ENCODE assay signal across 21 cellular contexts in genomic region chr1:61748566-61748965, GRCh38. TPM values are rescaled to one million over a fixed set of nuclear protein-coding genes. Genes with fewer than 3 reads are reported as not detected.
DNase-seq lines count a peak whose midpoint lies in the region; ATAC-seq, FAIRE-seq and TF ChIP-seq lines count a peak whose summit lies in the region.
"Had no signal": no experiment of that assay in that cellular context is flagged by ENCODE, and none has a peak within 500 bp of the region (broad histone marks: within the 10 kb centered on the region; RNA-seq: fewer than 3 reads in every experiment).

No MANE protein-coding gene starts in this region.

- H3K9me3 ChIP-seq in left ventricle myocardium inferior (replicated peaks) = no peaks in the 10 kb centered on the region
- H3K9me3 ChIP-seq: BLaER1 treated with 17β-estradiol and CSF1 and Interleukin-3, amounts not matched to agents 10 nM and 100 nM had no signal

- no peak overlapping the region for H3K4me3 Mint-ChIP-seq in progenitor cell of endocrine pancreas (ENCODE audit: low read depth)
- H3K4me3 Mint-ChIP-seq: B cell; CD8-positive, alpha-beta T cell; HFFc6 had no signal

- no peaks in the 10 kb centered on the region for H3K27me3 ChIP-seq in left ventricle myocardium inferior (ENCODE audit: low read depth)

- DNase-seq in Caki2 (ENCODE audit: low read depth) (peak; percentile 80), RCC 7860 (ENCODE audit: low spot score) (no peak), left kidney (ENCODE audit: low read depth, low spot score) (peak; percentile 33), progenitor cell of endocrine pancreas (ENCODE audit: low spot score, unreplicated experiment) (no peak), hepatic stellate cell (ENCODE audit: low spot score) (no peak), DMS79 treated with DMSO at 0.1 percent for 48 hours (lab: John Stamatoyannopoulos, UW) (no peak), left ventricle myocardium inferior (no peak)
- DNase-seq: 8988T; CD8-positive, alpha-beta T cell; COR-L47; DMS153; DMS79; GF-D8; GOT3; H7; HFFc6 had no signal

- no peaks in the 10 kb centered on the region for H3K9me3 Mint-ChIP-seq in progenitor cell of endocrine pancreas (ENCODE audit: low read depth)
- H3K9me3 Mint-ChIP-seq: CD8-positive, alpha-beta T cell; HFFc6 had no signal

- H3K4me1 ChIP-seq in left ventricle myocardium inferior = peaks cover 10% of the 10 kb centered on the region
- H3K4me1 ChIP-seq: BLaER1 treated with 17β-estradiol and CSF1 and Interleukin-3, amounts not matched to agents 10 nM and 100 nM had no signal

- H3K27me3 Mint-ChIP-seq in progenitor cell of endocrine pancreas = no peaks in the 10 kb centered on the region
- H3K27me3 Mint-ChIP-seq: B cell had no signal

- FAIRE-seq in RCC 7860 (lab: Jason Lieb, UNC) = peak; percentile 83

- in situ Hi-C loops in Caki2 (cut with HindIII; ENCODE audit: low pct_unique_long_range_greater_than_20kb, low sequenced_read_pairs) = no loop called here

- H3K4me1 Mint-ChIP-seq in progenitor cell of endocrine pancreas (ENCODE audit: low read depth) = peaks cover 32% of the 10 kb centered on the region
- H3K4me1 Mint-ChIP-seq: B cell had no signal

- no peaks in the 10 kb centered on the region for H3K36me3 ChIP-seq in left ventricle myocardium inferior
- H3K36me3 ChIP-seq: BLaER1 treated with 17β-estradiol and CSF1 and Interleukin-3, amounts not matched to agents 10 nM and 100 nM had no signal

- no peak for ATAC-seq in HG03520 (IDR thresholded peaks at IDR 0.05; ENCODE audit: unreplicated experiment)
- ATAC-seq: CD8-positive, alpha-beta T cell; HCT116 had no signal

- intact Hi-C loops in left ventricle myocardium inferior (cut with micrococcal nuclease) = no loop called here

- TF ChIP-seq CTCF in progenitor cell of endocrine pancreas (IDR thresholded peaks at IDR 0.05; ENCODE audit: unreplicated experiment) (no peak), left ventricle myocardium inferior (IDR thresholded peaks at IDR 0.05; ENCODE audit: borderline replicate concordance) (no peak)

- H3K36me3 Mint-ChIP-seq in progenitor cell of endocrine pancreas (ENCODE audit: insufficient read depth) = peaks cover 14% of the 10 kb centered on the region

- H3K4me3 ChIP-seq in left ventricle myocardium inferior = no peak overlapping the region
- H3K4me3 ChIP-seq: BLaER1 treated with 17β-estradiol and CSF1 and Interleukin-3, amounts not matched to agents 10 nM and 100 nM had no signal

- H3K27ac Mint-ChIP-seq in progenitor cell of endocrine pancreas = peak overlapping the region; percentile 69
- H3K27ac Mint-ChIP-seq: B cell; CD8-positive, alpha-beta T cell; HFFc6 had no signal

- H3K27ac ChIP-seq in left ventricle myocardium inferior (replicated peaks) = no peak overlapping the region
- H3K27ac ChIP-seq: BLaER1 treated with 17β-estradiol and CSF1 and Interleukin-3, amounts not matched to agents 10 nM and 100 nM; HL-60 had no signal

RNA-seq across cellular contexts. Expression of gene PATJ, which starts 6.3 kb away (rescaled TPM):
- total RNA-seq in Caki2 (2014; rRNA removed; shearing (Covaris generic); ENCODE audit: low replicate concordance) = 40.0 and 55.1 TPM in 2 replicates
- total RNA-seq in progenitor cell of endocrine pancreas = 122 and 126 TPM in 2 replicates
- 166 TPM for total RNA-seq in left ventricle myocardium inferior

RNA-seq across cellular contexts. Expression of gene TM2D1, which starts 23.6 kb away (rescaled TPM):
- 64.7 and 67.1 TPM in 2 replicates for total RNA-seq in Caki2 (2014; rRNA removed; shearing (Covaris generic); ENCODE audit: low replicate concordance)
- 36.7 and 37.7 TPM in 2 replicates for total RNA-seq in progenitor cell of endocrine pancreas
- total RNA-seq in left ventricle myocardium inferior = 30.7 TPM

Comparison
In these comparisons a context has a peak if more than half of its experiments do, and no peak if none do; other contexts are left out.
1. DNase-seq: peak in Caki2 (single experiment) and left kidney (single experiment); none in RCC 7860 (single experiment), progenitor cell of endocrine pancreas (single experiment), hepatic stellate cell (single experiment), DMS79 treated with DMSO at 0.1 percent for 48 hours (single experiment) and left ventricle myocardium inferior (single experiment).